ENCODE assay signal across 1 cellular context in the genomic region with DNA sequence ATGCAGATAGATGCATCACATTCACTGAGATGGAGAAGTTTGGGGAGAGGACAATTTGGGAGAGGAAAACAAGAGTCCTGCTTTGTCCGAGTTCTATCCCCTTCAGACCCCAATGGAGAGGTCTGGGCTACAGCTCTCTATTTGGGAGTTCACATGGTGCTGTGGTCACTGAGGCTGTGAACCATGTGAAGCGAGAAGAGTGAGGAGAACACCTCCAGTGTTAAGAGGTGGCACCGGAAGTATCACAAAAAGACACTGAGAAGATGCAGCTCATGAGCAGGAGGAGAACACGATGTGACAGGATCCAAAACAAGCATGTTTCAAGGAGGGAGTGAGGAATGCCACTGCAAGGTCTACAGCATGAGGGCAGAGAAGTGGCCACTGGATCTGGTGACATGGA.
TF ChIP-seq lines count a peak whose summit lies in the region.

No MANE protein-coding gene starts in this region.

TF ChIP-seq in GM12891, 5 proteins besides CTCF, POLR2A, EP300 and RAD21:
- TF ChIP-seq POLR2AphosphoS5 (IDR thresholded peaks at IDR 0.05; ENCODE audit: low read depth, low read length) = no peak
- TF ChIP-seq POU2F2 (IDR thresholded peaks at IDR 0.05; ENCODE audit: low read depth, low read length) = no peak
- TF ChIP-seq TAF1 (IDR thresholded peaks at IDR 0.05; ENCODE audit: low read depth, low read length) = no peak
- TF ChIP-seq SPI1 (IDR thresholded peaks at IDR 0.05; ENCODE audit: low read depth, low read length) = no peak
